ENCODE assay signal across 15 cellular contexts in genomic region chr4:123546661-123547060, GRCh38.
DNase-seq lines count a peak whose midpoint lies in the region; ATAC-seq, FAIRE-seq and TF ChIP-seq lines count a peak whose summit lies in the region.
"Had no signal": no experiment of that assay in that cellular context is flagged by ENCODE, and none has a peak within 500 bp of the region (broad histone marks: within the 10 kb centered on the region; RNA-seq: fewer than 3 reads in every experiment).

No MANE protein-coding gene starts in this region.

- H3K27me3 ChIP-seq in upper lobe of right lung = no peaks in the 10 kb centered on the region

- H3K4me1 ChIP-seq in mucosa of descending colon (ENCODE audit: low read depth) (no peaks in the 10 kb centered on the region), upper lobe of right lung (no peaks in the 10 kb centered on the region)

- DNase-seq in NCI-H146 treated with DMSO at 0.1 percent for 48 hours (lab: John Stamatoyannopoulos, UW; ENCODE audit: unreplicated experiment) (peak; percentile 25), epithelial cell of prostate (ENCODE audit: low read depth, low spot score) (no peak), mucosa of descending colon (no peak), upper lobe of right lung (no peak), GM12891 (ENCODE audit: insufficient read length, low spot score) (no peak)
- DNase-seq in stimulated activated CD4-positive, alpha-beta T cell treated with anti-CD3 and anti-CD28 coated beads, Interleukin-4, amount 100 ng/mL, for 24 hours = no peak
- DNase-seq: activated CD4-positive, alpha-beta memory T cell treated with anti-CD3 and anti-CD28 coated beads, Interleukin-2, amount 10 ng/mL, durations not matched to agents 7 days and 5 days; anterior cingulate cortex; CD4-positive, alpha-beta T cell; GF-D8; GM23248; NCI-H748 treated with DMSO at 0.1 percent for 48 hours; stimulated activated CD4-positive, alpha-beta T cell treated with anti-CD3 and anti-CD28 coated beads, Interleukin-2, amount 100 ng/mL, for 48 hours had no signal

- TF ChIP-seq POLR2A in GM12891 (IDR thresholded peaks at IDR 0.05; ENCODE audit: low read depth, low read length) = no peak

- H3K36me3 ChIP-seq in mucosa of descending colon (ENCODE audit: low read depth) (no peaks in the 10 kb centered on the region), upper lobe of right lung (no peaks in the 10 kb centered on the region)

- H3K4me3 ChIP-seq in mucosa of descending colon (no peak overlapping the region), upper lobe of right lung (peak overlapping the region; percentile 16)
- H3K4me3 ChIP-seq: GM23248 had no signal

- no peak for TF ChIP-seq CTCF in mucosa of descending colon (IDR thresholded peaks at IDR 0.05)
- TF ChIP-seq CTCF in upper lobe of right lung (IDR thresholded peaks at IDR 0.05) = no peak

- H3K27ac ChIP-seq in epithelial cell of prostate = peak overlapping the region; percentile 60
- peak overlapping the region; percentile 77 for H3K27ac ChIP-seq in upper lobe of right lung
- H3K27ac ChIP-seq: GM23248 had no signal

- H3K9me3 ChIP-seq in mucosa of descending colon (no peaks in the 10 kb centered on the region), upper lobe of right lung (no peaks in the 10 kb centered on the region)

- ATAC-seq in mucosa of descending colon = peak; percentile 62
- ATAC-seq in upper lobe of right lung = peak; percentile 6
- no peak for ATAC-seq in HG03039 (IDR thresholded peaks at IDR 0.05; ENCODE audit: unreplicated experiment)
- ATAC-seq: stimulated activated effector memory CD8-positive, alpha-beta T cell treated with anti-CD3 and anti-CD28 coated beads, Interleukin-12 subunit alpha, Interleukin-12 subunit beta, amount 100 ng/mL, for 72 hours had no signal

- no peak for FAIRE-seq in GM12891 (lab: Jason Lieb, UNC)

- intact Hi-C loops in mucosa of descending colon (cut with DNase I, micrococcal nuclease) = no loop called here
- intact Hi-C loops in upper lobe of right lung (cut with DNase I) = no loop called here

TF ChIP-seq in GM12891, 5 proteins besides CTCF, POLR2A, EP300 and RAD21:
- TF ChIP-seq POU2F2 (IDR thresholded peaks at IDR 0.05; ENCODE audit: low read depth, low read length) (no peak), PAX5 (IDR thresholded peaks at IDR 0.05; ENCODE audit: insufficient read depth, low read length, severe bottlenecking) (no peak), SPI1 (IDR thresholded peaks at IDR 0.05; ENCODE audit: low read depth, low read length) (no peak), TAF1 (IDR thresholded peaks at IDR 0.05; ENCODE audit: low read depth, low read length) (no peak), POLR2AphosphoS5 (IDR thresholded peaks at IDR 0.05; ENCODE audit: low read depth, low read length) (no peak)
